In the genomic region with DNA sequence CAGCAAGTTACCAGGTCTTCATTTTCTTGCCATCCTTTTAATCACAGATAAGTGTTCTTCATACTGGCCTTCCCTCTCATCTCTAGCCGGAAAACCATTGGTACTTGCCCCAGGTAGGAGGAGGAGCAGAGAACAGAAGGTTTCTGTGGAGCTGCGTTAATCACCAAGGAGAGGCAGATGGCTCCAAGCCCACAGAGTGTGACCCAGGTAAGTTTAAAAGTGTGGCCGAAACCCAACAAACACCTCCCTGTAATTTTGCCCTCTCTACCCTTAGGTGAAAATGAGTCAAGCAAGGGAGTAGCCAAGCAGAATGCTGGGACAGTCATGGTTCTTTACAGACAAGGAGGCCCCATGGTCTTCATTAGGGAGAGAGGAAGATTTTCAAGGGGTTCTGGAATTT, we compare ENCODE assay signal across 19 cellular contexts. TPM values are rescaled to one million over a fixed set of nuclear protein-coding genes. Genes with fewer than 3 reads are reported as not detected.
A peak's percentile ranks its signal among the peaks of the same experiment; 100 is the strongest.
DNase-seq lines count a peak whose midpoint lies in the region; ATAC-seq lines count a peak whose summit lies in the region.
"Had no signal": no experiment of that assay in that cellular context is flagged by ENCODE, and none has a peak within 500 bp of the region (broad histone marks: within the 10 kb centered on the region; RNA-seq: fewer than 3 reads in every experiment).

No MANE protein-coding gene starts in this region.

- H3K14ac ChIP-seq in mesenchymal stem cell (ENCODE audit: low read length in 2 of 2), result no peak overlapping the region

- no peak overlapping the region for H3K4me2 ChIP-seq in mesenchymal stem cell (ENCODE audit: low read length, poor library complexity, severe bottlenecking)
- H3K4me2 ChIP-seq: A549 had no signal

- no peaks in the 10 kb centered on the region for H3K36me3 ChIP-seq in mesenchymal stem cell (ENCODE audit: control insufficient read depth in 1 of 2, insufficient read depth in 2 of 2, low read depth in 1 of 2, low read length in 2 of 2)

- H2BK15ac ChIP-seq in mesenchymal stem cell (ENCODE audit: low read depth, poor library complexity, severe bottlenecking), result peak overlapping the region; percentile 26

- no peaks in the 10 kb centered on the region for H3K27me3 Mint-ChIP-seq in activated naive CD4-positive, alpha-beta T cell treated with anti-CD3 and anti-CD28 coated beads, Interleukin-2, amount 10 ng/mL, durations not matched to agents 7 days and 5 days
- H3K27me3 Mint-ChIP-seq: CD4-positive, alpha-beta T cell had no signal

- peaks cover 5% of the 10 kb centered on the region for H3K9me3 Mint-ChIP-seq in activated naive CD4-positive, alpha-beta T cell treated with anti-CD3 and anti-CD28 coated beads, Interleukin-2, amount 10 ng/mL, durations not matched to agents 7 days and 5 days
- H3K9me3 Mint-ChIP-seq: HFFc6 had no signal

- H4K8ac ChIP-seq in mesenchymal stem cell (ENCODE audit: low read length), result no peak overlapping the region

- H3K79me1 ChIP-seq in mesenchymal stem cell (replicated peaks; ENCODE audit: low read length, poor library complexity, severe bottlenecking), result no peaks in the 10 kb centered on the region

- no peak overlapping the region for H3K9ac ChIP-seq in mesenchymal stem cell (ENCODE audit: low read length)

- H2BK120ac ChIP-seq in mesenchymal stem cell (ENCODE audit: low read depth, low read length), result no peak overlapping the region

- H3K36me3 Mint-ChIP-seq in activated naive CD4-positive, alpha-beta T cell treated with anti-CD3 and anti-CD28 coated beads, Interleukin-2, amount 10 ng/mL, durations not matched to agents 7 days and 5 days, result peaks cover 1% of the 10 kb centered on the region

- H3K4me1 Mint-ChIP-seq in activated naive CD4-positive, alpha-beta T cell treated with anti-CD3 and anti-CD28 coated beads, Interleukin-2, amount 10 ng/mL, durations not matched to agents 7 days and 5 days, result no peaks in the 10 kb centered on the region

- no peaks in the 10 kb centered on the region for H3K27me3 ChIP-seq in mesenchymal stem cell (ENCODE audit: control insufficient read depth in 1 of 2, insufficient read depth in 1 of 2, low read length in 2 of 2)

- no peak overlapping the region for H4K91ac ChIP-seq in mesenchymal stem cell (ENCODE audit: low read length)

- ATAC-seq in left cardiac atrium, result no peak
- ATAC-seq: A549, HCT116 had no signal

- no peak overlapping the region for H2BK5ac ChIP-seq in mesenchymal stem cell (ENCODE audit: low read depth, low read length, poor library complexity, severe bottlenecking)

- DNase-seq in activated naive CD4-positive, alpha-beta T cell treated with anti-CD3 and anti-CD28 coated beads, Interleukin-2, amount 10 ng/mL, durations not matched to agents 7 days and 5 days, result no peak
- no peak for DNase-seq in activated naive CD4-positive, alpha-beta T cell treated with Interleukin-2 at 50 U/mL for 16 hours
- DNase-seq in epithelial cell of prostate (ENCODE audit: low read depth, low spot score) (peak; percentile 39), mesenchymal stem cell (no peak), left cardiac atrium (no peak), substantia nigra (lab: John Stamatoyannopoulos, UW) (no peak)
- no peak for DNase-seq in activated CD4-positive, alpha-beta T cell treated with anti-CD3 and anti-CD28 coated beads for 4 hours
- DNase-seq: AML-193; Caco-2; CD4-positive, alpha-beta T cell; GDM1; GOT3; H7; HFFc6 had no signal

- H3K4me3 ChIP-seq in mesenchymal stem cell (ENCODE audit: insufficient read depth in 1 of 2, low read depth in 1 of 2, low read length in 2 of 2), result no peak overlapping the region
- H3K4me3 ChIP-seq: A549 had no signal

- peaks cover 2% of the 10 kb centered on the region for H3K4me1 ChIP-seq in mesenchymal stem cell (ENCODE audit: control insufficient read depth, insufficient read depth, low read depth, low read length)
- H3K4me1 ChIP-seq: A549 had no signal

- no peak overlapping the region for H3K23ac ChIP-seq in mesenchymal stem cell (ENCODE audit: low read length in 2 of 2)

- H2AFZ ChIP-seq in mesenchymal stem cell (ENCODE audit: low read depth, low read length), result no peak overlapping the region

- H2AK5ac ChIP-seq in mesenchymal stem cell (ENCODE audit: low read length, severe bottlenecking), result peak overlapping the region; percentile 86

- H3K9me3 ChIP-seq in mesenchymal stem cell (ENCODE audit: control insufficient read depth, low read length), result no peaks in the 10 kb centered on the region
- H3K9me3 ChIP-seq: A549, Caco-2 had no signal

- 86% methylated on average over 2 of the region's 3 CpGs for WGBS in mesenchymal stem cell

- intact Hi-C loops in left cardiac atrium (cut with DNase I), result no loop called here

- H3K27ac ChIP-seq in epithelial cell of prostate (peak overlapping the region; percentile 65), mesenchymal stem cell (ENCODE audit: low read length, poor library complexity, severe bottlenecking) (no peak overlapping the region), substantia nigra (ENCODE audit: low read depth, low read length, poor library complexity, severe bottlenecking) (no peak overlapping the region)
- H3K27ac ChIP-seq: 22Rv1, A549, C4-2B, HL-60 had no signal

- H3K4ac ChIP-seq in mesenchymal stem cell (ENCODE audit: low read depth in 1 of 2, low read length in 2 of 2), result no peak overlapping the region

- no peak overlapping the region for H3K4me3 Mint-ChIP-seq in activated naive CD4-positive, alpha-beta T cell treated with anti-CD3 and anti-CD28 coated beads, Interleukin-2, amount 10 ng/mL, durations not matched to agents 7 days and 5 days
- H3K4me3 Mint-ChIP-seq: CD4-positive, alpha-beta T cell; HFFc6 had no signal

- H3K18ac ChIP-seq in mesenchymal stem cell (ENCODE audit: low read depth in 1 of 2, low read length in 2 of 2), result no peak overlapping the region

- H3K27ac Mint-ChIP-seq in activated naive CD4-positive, alpha-beta T cell treated with anti-CD3 and anti-CD28 coated beads, Interleukin-2, amount 10 ng/mL, durations not matched to agents 7 days and 5 days, result peak overlapping the region; percentile 5
- H3K27ac Mint-ChIP-seq: CD4-positive, alpha-beta T cell; HFFc6 had no signal

- CTCF ChIA-PET in activated naive CD4-positive, alpha-beta T cell treated with anti-CD3 and anti-CD28 coated beads, Interleukin-2, amount 10 ng/mL, durations not matched to agents 7 days and 5 days (lab: Charles Lee), result no interaction called here

- H2BK12ac ChIP-seq in mesenchymal stem cell (ENCODE audit: low read length in 2 of 2), result no peak overlapping the region

RNA-seq across cellular contexts. Expression of a gene that starts 37.3 kb away (rescaled TPM):
- polyA plus RNA-seq in mesenchymal stem cell (2013, experiment 1 of 2), result 44.7 TPM
- 39.9 TPM for polyA plus RNA-seq in mesenchymal stem cell (2013, experiment 2 of 2)
- 10 to 100 TPM; 34.9 to 39.7 TPM for total RNA-seq in left cardiac atrium
